Comparison of ENCODE assay signal across 19 cellular contexts in the genomic region with DNA sequence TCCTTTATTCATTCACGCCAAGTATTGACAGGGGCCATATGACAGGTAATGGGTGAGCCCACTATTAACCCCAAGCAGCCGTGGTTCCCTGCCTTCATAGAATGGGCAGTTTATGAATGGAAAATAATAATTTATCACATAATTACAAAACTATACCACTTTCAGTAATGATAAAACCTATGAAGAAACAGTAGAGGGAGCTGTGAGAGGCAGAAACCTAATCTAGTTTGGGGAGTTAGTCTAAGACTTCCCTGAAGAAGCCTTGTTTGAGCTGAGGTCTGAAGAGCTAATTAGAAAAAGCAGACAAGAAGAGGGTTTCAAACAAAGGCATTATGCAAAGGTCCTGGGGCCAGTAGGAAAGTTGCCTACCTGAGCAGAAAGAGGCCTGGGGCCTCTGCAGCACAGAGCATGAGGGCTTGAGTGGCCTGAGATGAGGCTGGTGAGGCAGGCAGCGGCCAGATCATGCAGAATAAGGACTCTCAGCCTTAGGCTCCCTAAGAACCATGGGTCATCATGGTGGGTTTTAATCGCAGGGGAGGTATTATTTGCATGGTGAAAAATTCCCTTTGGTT.
DNase-seq lines count a peak whose midpoint lies in the region; ATAC-seq and TF ChIP-seq lines count a peak whose summit lies in the region.
"Had no signal": no experiment of that assay in that cellular context is flagged by ENCODE, and none has a peak within 500 bp of the region (broad histone marks: within the 10 kb centered on the region; RNA-seq: fewer than 3 reads in every experiment).

No MANE protein-coding gene starts in this region.

- H3K4me1 Mint-ChIP-seq in endodermal cell, result no peaks in the 10 kb centered on the region
- no peaks in the 10 kb centered on the region for H3K4me1 Mint-ChIP-seq in activated T-helper 1 cell treated with anti-CD3 and anti-CD28 coated beads, Interleukin-12 subunit alpha, Interleukin-12 subunit beta, Interleukin-2, Interleukin-4 antibody, amounts not matched to agents 30 ng/mL and 10 ng/mL and 1 ng/mL, durations not matched to agents 14 hours and 24 hours and 36 hours (ENCODE audit: low read depth)
- H3K4me1 Mint-ChIP-seq: activated CD4-positive, alpha-beta T cell treated with anti-CD3 and anti-CD28 coated beads, Interleukin-2, amount 10 ng/mL, durations not matched to agents 24 days and 14 days; activated naive CD8-positive, alpha-beta T cell treated with anti-CD3 and anti-CD28 coated beads, Interleukin-2, amount 10 ng/mL, durations not matched to agents 7 days and 5 days; brain had no signal

- H3K4me3 Mint-ChIP-seq in endodermal cell, result no peak overlapping the region
- H3K4me3 Mint-ChIP-seq in activated T-helper 1 cell treated with anti-CD3 and anti-CD28 coated beads, Interleukin-12 subunit alpha, Interleukin-12 subunit beta, Interleukin-2, Interleukin-4 antibody, amounts not matched to agents 30 ng/mL and 10 ng/mL and 1 ng/mL, durations not matched to agents 14 hours and 24 hours and 36 hours, result no peak overlapping the region
- H3K4me3 Mint-ChIP-seq: activated CD4-positive, alpha-beta T cell treated with anti-CD3 and anti-CD28 coated beads, Interleukin-2, amount 10 ng/mL, durations not matched to agents 24 days and 14 days; activated naive CD8-positive, alpha-beta T cell treated with anti-CD3 and anti-CD28 coated beads, Interleukin-2, amount 10 ng/mL, durations not matched to agents 7 days and 5 days; brain; dendritic cell treated with granulocyte-macrophage colony-stimulating factor and Interleukin-4, amounts not matched to agents 40 ng/mL and 50 ng/mL, for 4 days had no signal

- POLR2A ChIA-PET in HEK293 (lab: Yijun Ruan, JAX) (no interaction called here), Panc1 (lab: Charles Lee) (no interaction called here)

- H3K4me1 ChIP-seq in HEK293 (ENCODE audit: control insufficient read depth, insufficient read depth, low read length), result no peaks in the 10 kb centered on the region
- H3K4me1 ChIP-seq in Panc1 (ENCODE audit: control insufficient read depth, insufficient read depth, low read length), result no peaks in the 10 kb centered on the region
- H3K4me1 ChIP-seq in endodermal cell (ENCODE audit: control insufficient read depth, insufficient read depth, low read length), result no peaks in the 10 kb centered on the region
- H3K4me1 ChIP-seq: BLaER1 treated with 17β-estradiol and CSF1 and Interleukin-3, amounts not matched to agents 10 nM and 100 nM; suprapubic skin had no signal

- 90 to 98% methylated on average over 2 to 3 of the region's 4 CpGs for WGBS in endodermal cell (ENCODE audit: insufficient coverage in 1 of 2, insufficient read length in 1 of 2), 2 experiments

- H3K36me3 ChIP-seq in HEK293 (ENCODE audit: control insufficient read depth in 2 of 2, insufficient read depth in 1 of 2, low read length in 2 of 2) (no peaks in the 10 kb centered on the region), Panc1 (ENCODE audit: control insufficient read depth, insufficient read depth, low read length) (no peaks in the 10 kb centered on the region; the same call in 1 of the 2 replicates), endodermal cell (ENCODE audit: control insufficient read depth, insufficient read depth, low read length) (no peaks in the 10 kb centered on the region)
- H3K36me3 ChIP-seq: BLaER1 treated with 17β-estradiol and CSF1 and Interleukin-3, amounts not matched to agents 10 nM and 100 nM; suprapubic skin had no signal

- no peak overlapping the region for H3K27ac ChIP-seq in 22Rv1
- H3K27ac ChIP-seq in HEK293 (ENCODE audit: extremely low read depth, low read depth, low read length), result no peak overlapping the region
- H3K27ac ChIP-seq in Panc1 (ENCODE audit: low read length), result no peak overlapping the region
- H3K27ac ChIP-seq in endodermal cell (ENCODE audit: low read depth, low read length), result no peak overlapping the region
- H3K27ac ChIP-seq: BLaER1 treated with 17β-estradiol and CSF1 and Interleukin-3, amounts not matched to agents 10 nM and 100 nM; suprapubic skin had no signal

- H3K27ac Mint-ChIP-seq in endodermal cell, result no peak overlapping the region
- H3K27ac Mint-ChIP-seq in activated T-helper 1 cell treated with anti-CD3 and anti-CD28 coated beads, Interleukin-12 subunit alpha, Interleukin-12 subunit beta, Interleukin-2, Interleukin-4 antibody, amounts not matched to agents 30 ng/mL and 10 ng/mL and 1 ng/mL, durations not matched to agents 14 hours and 24 hours and 36 hours, result no peak overlapping the region
- H3K27ac Mint-ChIP-seq: activated CD4-positive, alpha-beta T cell treated with anti-CD3 and anti-CD28 coated beads, Interleukin-2, amount 10 ng/mL, durations not matched to agents 24 days and 14 days; activated naive CD8-positive, alpha-beta T cell treated with anti-CD3 and anti-CD28 coated beads, Interleukin-2, amount 10 ng/mL, durations not matched to agents 7 days and 5 days; activated T-helper 2 cell treated with anti-CD3 and anti-CD28 coated beads, Interferon-gamma antibody, Interleukin-2, Interleukin-4, amounts not matched to agents 10 μg/mL and 5 μg/mL and 100 μg/mL, durations not matched to agents 14 hours and 24 hours and 36 hours; brain; dendritic cell treated with granulocyte-macrophage colony-stimulating factor and Interleukin-4, amounts not matched to agents 40 ng/mL and 50 ng/mL, for 4 days had no signal

- no peak for ATAC-seq in Panc1
- no peak for ATAC-seq in HG02884 (IDR thresholded peaks at IDR 0.05; ENCODE audit: unreplicated experiment)

- H3K9me3 ChIP-seq in HEK293 (ENCODE audit: control insufficient read depth, insufficient read depth, low read depth, low read length), result no peaks in the 10 kb centered on the region
- no peaks in the 10 kb centered on the region for H3K9me3 ChIP-seq in Panc1 (ENCODE audit: control insufficient read depth, insufficient read depth, low read depth, low read length)
- H3K9me3 ChIP-seq in endodermal cell (ENCODE audit: control insufficient read depth, low read length), result no peaks in the 10 kb centered on the region
- H3K9me3 ChIP-seq: suprapubic skin had no signal

- no peaks in the 10 kb centered on the region for H3K36me3 Mint-ChIP-seq in endodermal cell (ENCODE audit: low read depth)
- H3K36me3 Mint-ChIP-seq in activated T-helper 1 cell treated with anti-CD3 and anti-CD28 coated beads, Interleukin-12 subunit alpha, Interleukin-12 subunit beta, Interleukin-2, Interleukin-4 antibody, amounts not matched to agents 30 ng/mL and 10 ng/mL and 1 ng/mL, durations not matched to agents 14 hours and 24 hours and 36 hours (ENCODE audit: low read depth), result no peaks in the 10 kb centered on the region
- H3K36me3 Mint-ChIP-seq: activated naive CD8-positive, alpha-beta T cell treated with anti-CD3 and anti-CD28 coated beads, Interleukin-2, amount 10 ng/mL, durations not matched to agents 7 days and 5 days; brain had no signal

- H3K27me3 Mint-ChIP-seq in endodermal cell (ENCODE audit: insufficient read depth), result no peaks in the 10 kb centered on the region
- peaks cover 4% of the 10 kb centered on the region for H3K27me3 Mint-ChIP-seq in activated T-helper 1 cell treated with anti-CD3 and anti-CD28 coated beads, Interleukin-12 subunit alpha, Interleukin-12 subunit beta, Interleukin-2, Interleukin-4 antibody, amounts not matched to agents 30 ng/mL and 10 ng/mL and 1 ng/mL, durations not matched to agents 14 hours and 24 hours and 36 hours (ENCODE audit: insufficient read depth)
- H3K27me3 Mint-ChIP-seq: brain had no signal

- BruUV-seq in Panc1 (replicated peaks; lab: Mats Ljungman, UMichigan), result no TSS peak

- H3K9ac ChIP-seq in endodermal cell (ENCODE audit: extremely low read depth, low read length, poor library complexity, severe bottlenecking), result no peak overlapping the region
- H3K9ac ChIP-seq: BLaER1 treated with 17β-estradiol and CSF1 and Interleukin-3, amounts not matched to agents 10 nM and 100 nM had no signal

- in situ Hi-C loops in Panc1 (cut with HindIII; ENCODE audit: low pct_unique_long_range_greater_than_20kb, low sequenced_read_pairs) (no loop called here), KBM-7 (cut with MboI; ENCODE audit: low pct_unique_long_range_greater_than_20kb, low sequenced_read_pairs) (no loop called here)

- TF ChIP-seq CTCF in 22Rv1 (IDR thresholded peaks at IDR 0.05) (peak; percentile 29), HEK293 (tag by site-specific recombination; IDR thresholded peaks at IDR 0.05) (no peak), Panc1 (IDR thresholded peaks at IDR 0.05) (peak; percentile 35), endodermal cell (conservative IDR thresholded peaks at IDR 0.05) (peak; percentile 54)

- H3K27me3 ChIP-seq in Panc1 (ENCODE audit: control insufficient read depth, insufficient read depth, low read length) (peaks cover 12% of the 10 kb centered on the region), endodermal cell (ENCODE audit: control insufficient read depth, insufficient read depth, low read length, poor library complexity, severe bottlenecking) (peaks cover 6% of the 10 kb centered on the region)
- H3K27me3 ChIP-seq: BLaER1 treated with 17β-estradiol and CSF1 and Interleukin-3, amounts not matched to agents 10 nM and 100 nM had no signal

- no peak for DNase-seq in Panc1 (ENCODE audit: low read depth, low spot score)
- DNase-seq in endodermal cell, result no peak
- DNase-seq in activated T-helper 1 cell treated with anti-CD3 and anti-CD28 coated beads, Interleukin-12 subunit alpha, Interleukin-12 subunit beta, Interleukin-2, Interleukin-4 antibody, amounts not matched to agents 30 ng/mL and 10 ng/mL and 1 ng/mL, durations not matched to agents 14 hours and 24 hours and 36 hours (ENCODE audit: low spot score), result no peak
- DNase-seq in activated gamma-delta T cell treated with Interleukin-2 at 50 U/mL for 16 hours, result no peak
- no peak for DNase-seq in KBM-7
- DNase-seq: activated CD4-positive, alpha-beta T cell treated with anti-CD3 and anti-CD28 coated beads, Interleukin-2, amount 10 ng/mL, durations not matched to agents 24 days and 14 days; activated naive CD8-positive, alpha-beta T cell treated with anti-CD3 and anti-CD28 coated beads, Interleukin-2, amount 10 ng/mL, durations not matched to agents 7 days and 5 days; kidney glomerular epithelial cell; nucleus accumbens; retina; Right ventricle myocardium superior had no signal

- H3K9me3 Mint-ChIP-seq in endodermal cell, result no peaks in the 10 kb centered on the region
- no peaks in the 10 kb centered on the region for H3K9me3 Mint-ChIP-seq in activated T-helper 1 cell treated with anti-CD3 and anti-CD28 coated beads, Interleukin-12 subunit alpha, Interleukin-12 subunit beta, Interleukin-2, Interleukin-4 antibody, amounts not matched to agents 30 ng/mL and 10 ng/mL and 1 ng/mL, durations not matched to agents 14 hours and 24 hours and 36 hours
- H3K9me3 Mint-ChIP-seq: activated CD4-positive, alpha-beta T cell treated with anti-CD3 and anti-CD28 coated beads, Interleukin-2, amount 10 ng/mL, durations not matched to agents 24 days and 14 days; activated T-helper 2 cell treated with anti-CD3 and anti-CD28 coated beads, Interferon-gamma antibody, Interleukin-2, Interleukin-4, amounts not matched to agents 10 μg/mL and 5 μg/mL and 100 μg/mL, durations not matched to agents 14 hours and 24 hours and 36 hours; dendritic cell treated with granulocyte-macrophage colony-stimulating factor and Interleukin-4, amounts not matched to agents 40 ng/mL and 50 ng/mL, for 4 days had no signal

- H3K4me3 ChIP-seq in HEK293 (ENCODE audit: low read depth, low read length), result no peak overlapping the region
- H3K4me3 ChIP-seq in Panc1 (ENCODE audit: low read depth in 2 of 2, low read length in 2 of 2), result no peak overlapping the region
- no peak overlapping the region for H3K4me3 ChIP-seq in endodermal cell (ENCODE audit: low read length)
- H3K4me3 ChIP-seq: BLaER1 treated with 17β-estradiol and CSF1 and Interleukin-3, amounts not matched to agents 10 nM and 100 nM; suprapubic skin had no signal

- CTCF ChIA-PET in HEK293 (lab: Yijun Ruan, JAX) (interaction anchor here (0.6 to 0.9 kb wide), 3 partner anchors 14 to 471 kb away, joined by 3 to 6 read pairs (median 3); no protein-coding TSS in a partner anchor), Panc1 (lab: Charles Lee) (no interaction called here)

- intact Hi-C loops in Panc1 (cut with micrococcal nuclease; ENCODE audit: unreplicated experiment), result no loop called here
- intact Hi-C loops in activated T-helper 1 cell treated with anti-CD3 and anti-CD28 coated beads, Interleukin-12 subunit alpha, Interleukin-12 subunit beta, Interleukin-2, Interleukin-4 antibody, amounts not matched to agents 30 ng/mL and 10 ng/mL and 1 ng/mL, durations not matched to agents 14 hours and 24 hours and 36 hours (cut with micrococcal nuclease), result no loop called here
